Comparison of ENCODE assay signal across 35 cellular contexts in the genomic region with DNA sequence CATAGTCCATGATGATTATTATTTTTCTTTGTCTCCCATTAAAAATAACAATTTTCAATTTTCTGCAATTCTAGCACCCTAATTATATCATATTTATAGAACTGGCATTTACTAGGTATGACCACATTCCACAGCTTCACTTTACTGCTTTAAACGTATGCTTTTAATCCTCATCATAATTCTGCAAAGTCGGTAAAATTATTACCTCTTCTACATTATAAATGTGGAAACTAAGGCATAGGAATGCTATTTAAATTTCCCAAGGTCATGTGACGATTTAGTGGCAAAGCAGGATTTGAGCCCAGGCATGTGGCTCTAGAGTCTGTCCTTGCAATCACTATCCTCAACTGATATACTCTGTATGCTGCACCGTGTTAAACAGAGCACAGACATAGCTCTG.
"Had no signal": no experiment of that assay in that cellular context is flagged by ENCODE, and none has a peak within 500 bp of the region (broad histone marks: within the 10 kb centered on the region; RNA-seq: fewer than 3 reads in every experiment).

No MANE protein-coding gene starts in this region.

- H3K27me3 ChIP-seq: MG63 had no signal

- H3K36me3 ChIP-seq: MG63 had no signal

- DNase-seq: Karpas-422, Kasumi-1, MG63, MM.1S, MV-4-11, NCI-H1048, NCI-H1092, NCI-H1092 treated with DMSO at 0.1 percent for 48 hours, NCI-H1105, NCI-H1105 treated with DMSO at 0.1 percent for 48 hours, NCI-H1417, NCI-H1417 treated with DMSO at 0.1 percent for 48 hours, NCI-H1436, NCI-H1436 treated with DMSO at 0.1 percent for 48 hours, NCI-H146, NCI-H1694, NCI-H1694 treated with DMSO at 0.1 percent for 48 hours, NCI-H187, NCI-H187 treated with DMSO at 0.1 percent for 48 hours, NCI-H1930, NCI-H2029, NCI-H2029 treated with DMSO at 0.1 percent for 48 hours, NCI-H2081, NCI-H2081 treated with DMSO at 0.1 percent for 48 hours, NCI-H2107, NCI-H2171, NCI-H2171 treated with DMSO at 0.1 percent for 48 hours, NCI-H2227 treated with DMSO at 0.1 percent for 48 hours, NCI-H226, NCI-H345, NCI-H446, NCI-H446 treated with DMSO at 0.1 percent for 48 hours, NCI-H510A, NCI-H510A treated with DMSO at 0.1 percent for 48 hours, NCI-H524 had no signal

- H3K4me3 ChIP-seq: MG63 had no signal
